Comparison of ENCODE assay signal across 8 cellular contexts in genomic region chr19:36771275-36772231, GRCh38. TPM values are rescaled to one million over a fixed set of nuclear protein-coding genes. Genes with fewer than 3 reads are reported as not detected.
DNase-seq lines count a peak whose midpoint lies in the region; ATAC-seq and TF ChIP-seq lines count a peak whose summit lies in the region.

No MANE protein-coding gene starts in this region.

- peak overlapping the region; percentile 72 for H3K4me2 ChIP-seq in neural cell (ENCODE audit: low read length)

- no peaks in the 10 kb centered on the region for H4K20me1 ChIP-seq in neural cell (ENCODE audit: insufficient read depth)

- no peaks in the 10 kb centered on the region for H3F3A ChIP-seq in neural cell (ENCODE audit: insufficient read depth, low read length, poor library complexity, severe bottlenecking)

- H3K9me2 ChIP-seq in neural cell (ENCODE audit: insufficient read depth, low read length): no peaks in the 10 kb centered on the region

- no peak overlapping the region for H2AFZ ChIP-seq in neural cell (ENCODE audit: low read depth, low read length)

- DNase-seq in activated T-cell treated with anti-CD3 and anti-CD28 coated beads for 24 hours (ENCODE audit: low read depth): peak; percentile 2
- no peak for DNase-seq in activated T-cell treated with anti-CD3 and anti-CD28 coated beads, Interleukin-2, amount 50 U/mL, for 1 hour
- peak; percentile 32 for DNase-seq in NCI-H1105 (lab: John Stamatoyannopoulos, UW)
- DNase-seq in activated T-cell treated with anti-CD3 and anti-CD28 coated beads, Interleukin-2, amount 50 U/mL, for 4 hours: no peak
- peak; percentile 64 for DNase-seq in foreskin melanocyte

- no peaks in the 10 kb centered on the region for H3K36me3 ChIP-seq in neural cell (ENCODE audit: insufficient read depth, low read length)

- no peak for ATAC-seq in activated T-cell treated with anti-CD3 and anti-CD28 coated beads, Interleukin-2, amount 50 U/mL, for 4 hours
- no peak for ATAC-seq in HG03469 (IDR thresholded peaks at IDR 0.05; ENCODE audit: unreplicated experiment)
- ATAC-seq in HG03439 (IDR thresholded peaks at IDR 0.05; ENCODE audit: unreplicated experiment): no peak

- peak overlapping the region; percentile 95 for H3K4me3 ChIP-seq in neural cell (ENCODE audit: low read length)

- peaks cover 9% of the 10 kb centered on the region for H3K9me3 ChIP-seq in neural cell (ENCODE audit: low read length)

- H3K4me3 Mint-ChIP-seq in activated T-cell treated with anti-CD3 and anti-CD28 coated beads, Interleukin-2, amount 50 U/mL, for 4 hours: peak overlapping the region; percentile 100

- no peaks in the 10 kb centered on the region for H3K79me2 ChIP-seq in neural cell (replicated peaks; ENCODE audit: insufficient read depth, low read length)

- no peak for TF ChIP-seq RAD21 in neural cell (conservative IDR thresholded peaks at IDR 0.05)

- H3K27me3 Mint-ChIP-seq in activated T-cell treated with anti-CD3 and anti-CD28 coated beads, Interleukin-2, amount 50 U/mL, for 4 hours (ENCODE audit: low read depth): no peaks in the 10 kb centered on the region

- H3K27ac ChIP-seq in neural cell (ENCODE audit: low read length): no peak overlapping the region

- H3K9ac ChIP-seq in neural cell (ENCODE audit: low read length): peak overlapping the region; percentile 69

- H3K9me3 Mint-ChIP-seq in activated T-cell treated with anti-CD3 and anti-CD28 coated beads, Interleukin-2, amount 50 U/mL, for 4 hours: peaks cover 18% of the 10 kb centered on the region

- peaks cover 13% of the 10 kb centered on the region for H3K36me3 Mint-ChIP-seq in activated T-cell treated with anti-CD3 and anti-CD28 coated beads, Interleukin-2, amount 50 U/mL, for 4 hours (ENCODE audit: insufficient read depth)

- peaks cover 25% of the 10 kb centered on the region for H3K4me1 Mint-ChIP-seq in activated T-cell treated with anti-CD3 and anti-CD28 coated beads, Interleukin-2, amount 50 U/mL, for 4 hours (ENCODE audit: low read depth)

- H3K27me3 ChIP-seq in neural cell (ENCODE audit: insufficient read depth, low read depth, low read length): no peaks in the 10 kb centered on the region

- TF ChIP-seq CTCF in neural cell (IDR thresholded peaks at IDR 0.05; ENCODE audit: poor library complexity, severe bottlenecking): no peak

- no peak for TF ChIP-seq EP300 in neural cell (conservative IDR thresholded peaks at IDR 0.05; ENCODE audit: poor library complexity, severe bottlenecking)

TF ChIP-seq in neural cell, 6 proteins besides CTCF, POLR2A, EP300 and RAD21:
- TF ChIP-seq SMC3 (conservative IDR thresholded peaks at IDR 0.05; ENCODE audit: poor library complexity) (no peak), MXI1 (conservative IDR thresholded peaks at IDR 0.05; ENCODE audit: poor library complexity, severe bottlenecking) (no peak), EZH2 (IDR thresholded peaks at IDR 0.05; ENCODE audit: borderline replicate concordance, insufficient read depth, low read length, poor library complexity, severe bottlenecking) (no peak), POLR2AphosphoS5 (IDR thresholded peaks at IDR 0.05) (no peak), REST (IDR thresholded peaks at IDR 0.05; ENCODE audit: borderline replicate concordance) (no peak)
TF ChIP-seq in neural cell: peak in this region for 0.

RNA-seq across cellular contexts. Expression of gene ZNF850, which starts 1.1 kb away (rescaled TPM):
- 1 to 10 TPM; 2.5 to 4.1 (median 3.5) TPM for total RNA-seq in activated T-cell treated with anti-CD3 and anti-CD28 coated beads, Interleukin-2, amount 50 U/mL, for 4 hours
- 0.84 and 1.0 TPM in 2 replicates for polyA plus RNA-seq in neural cell
- 6.4 and 7.1 TPM in 2 replicates for polyA minus RNA-seq in neural cell

Comparison
In these comparisons a context has a peak if more than half of its experiments do, and no peak if none do; other contexts are left out.
1. DNase-seq: peak in activated T-cell treated with anti-CD3 and anti-CD28 coated beads for 24 hours (single experiment), NCI-H1105 (single experiment) and foreskin melanocyte (single experiment); none in activated T-cell treated with anti-CD3 and anti-CD28 coated beads, Interleukin-2, amount 50 U/mL, for 1 hour (single experiment) and activated T-cell treated with anti-CD3 and anti-CD28 coated beads, Interleukin-2, amount 50 U/mL, for 4 hours (single experiment).